8 cellular contexts compared by ENCODE assay signal in the genomic region with DNA sequence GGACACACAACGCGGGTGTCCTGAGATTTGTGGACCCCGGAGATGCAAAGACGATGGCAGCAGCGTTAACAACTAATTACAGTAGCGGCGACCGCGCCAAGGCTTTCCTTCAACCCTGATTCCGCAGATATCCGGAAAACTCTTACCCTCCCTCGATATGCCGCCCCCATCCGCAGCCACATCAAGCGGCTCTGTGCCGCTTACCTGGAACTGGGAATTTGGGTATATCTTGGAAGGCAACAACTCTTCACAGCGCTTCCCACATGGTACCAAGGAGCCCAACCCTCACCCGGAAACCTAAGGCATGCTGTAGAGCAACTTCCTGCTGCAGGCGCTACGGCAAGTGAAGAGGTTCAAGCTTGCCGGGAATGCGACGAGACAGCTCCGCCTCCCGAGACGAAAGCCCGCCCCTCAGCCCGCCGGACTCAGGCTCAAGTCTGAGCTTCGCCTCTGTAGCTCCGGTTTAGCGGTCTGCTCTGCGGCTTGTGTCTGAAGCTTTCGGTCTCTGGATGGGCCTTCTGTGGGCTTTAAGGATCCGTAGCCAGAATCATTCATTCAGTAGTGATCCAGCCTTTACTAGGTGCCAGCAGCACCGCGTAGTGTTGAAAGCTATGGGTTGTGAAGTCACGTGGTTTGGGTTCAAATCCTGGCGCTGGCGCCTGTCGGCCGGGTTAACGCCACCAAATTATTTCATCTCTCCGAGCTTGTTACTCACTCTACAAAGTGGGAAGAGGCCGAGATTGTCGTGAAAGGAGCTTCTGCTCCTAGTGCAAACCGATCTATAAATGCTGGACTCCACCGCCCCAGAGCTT. TPM values are rescaled to one million over a fixed set of nuclear protein-coding genes. Genes with fewer than 3 reads are reported as not detected.
A peak's percentile ranks its signal among the peaks of the same experiment; 100 is the strongest.
DNase-seq lines count a peak whose midpoint lies in the region; ATAC-seq and TF ChIP-seq lines count a peak whose summit lies in the region.

TSS of gene HEATR1 (minus strand) at position 299 of the 812 bp plus-strand sequence. CDS start 421 bp downstream, outside the sequence.

- H3K36me3 Mint-ChIP-seq in activated naive CD8-positive, alpha-beta T cell: peaks cover 2% of the 10 kb centered on the region
- H3K36me3 Mint-ChIP-seq in glutamatergic neuron (ENCODE audit: unreplicated experiment): no peaks in the 10 kb centered on the region

- H3K4me2 ChIP-seq in osteoblast (ENCODE audit: insufficient read depth, low read length): peak within 1 kb of the TSS; percentile 98

- H3K4me1 Mint-ChIP-seq in activated naive CD8-positive, alpha-beta T cell (ENCODE audit: low read depth): peaks cover 32% of the 10 kb centered on the region
- peaks cover 5% of the 10 kb centered on the region for H3K4me1 Mint-ChIP-seq in glutamatergic neuron (ENCODE audit: low read depth, unreplicated experiment)

- peak within 1 kb of the TSS; percentile 95 for H3K27ac Mint-ChIP-seq in activated naive CD8-positive, alpha-beta T cell
- H3K27ac Mint-ChIP-seq in glutamatergic neuron (ENCODE audit: unreplicated experiment): peak within 1 kb of the TSS; percentile 90

- peak within 1 kb of the TSS; percentile 99 for H2AFZ ChIP-seq in osteoblast (ENCODE audit: low read length)

- no peaks in the 10 kb centered on the region for H4K20me1 ChIP-seq in osteoblast (ENCODE audit: insufficient read depth, low read length)

- H3K79me2 ChIP-seq in osteoblast (ENCODE audit: insufficient read depth, low read length): peaks cover 44% of the 10 kb centered on the region

- H3K4me1 ChIP-seq in osteoblast (ENCODE audit: insufficient read depth, low read length) (peaks cover 14% of the 10 kb centered on the region), thoracic aorta (ENCODE audit: control insufficient read depth in 1 of 2, low read depth in 2 of 2) (peaks cover 5 to 21% of the 10 kb centered on the region in 2 donors)

- CTCF ChIA-PET in GM10248 (lab: Yijun Ruan, JAX): interaction anchor here (0.7 to 2.0 kb wide), 10 partner anchors 8 to 781 kb away, joined by 3 to 8 read pairs (median 4); no protein-coding TSS in a partner anchor

- H3K9me3 ChIP-seq in osteoblast (ENCODE audit: low read depth, low read length) (no peaks in the 10 kb centered on the region), thoracic aorta (no peaks in the 10 kb centered on the region)

- H3K27ac ChIP-seq in osteoblast (ENCODE audit: low read depth, low read length) (peak within 1 kb of the TSS; percentile 80), thoracic aorta (peak within 1 kb of the TSS; percentile 83 to 84)

- peak within 1 kb of the TSS; percentile 92 for H3K4me3 ChIP-seq in osteoblast (ENCODE audit: insufficient read depth, low read length)
- peak within 1 kb of the TSS; percentile 82 for H3K4me3 ChIP-seq in thoracic aorta

- H3K27me3 ChIP-seq in osteoblast (ENCODE audit: insufficient read depth, low read length): no peaks in the 10 kb centered on the region
- no peaks in the 10 kb centered on the region for H3K27me3 ChIP-seq in thoracic aorta (replicated peaks; ENCODE audit: insufficient read depth)

- ATAC-seq in HG02623 (IDR thresholded peaks at IDR 0.05; ENCODE audit: unreplicated experiment) (peak; percentile 97), thoracic aorta (ENCODE audit: insufficient number of reproducible peaks, low FRiP score, low read depth) (peak; percentile 92)

- peak; percentile 88 for DNase-seq in GM10248 (ENCODE audit: extremely low spot score)
- DNase-seq in NCI-H1105 (lab: John Stamatoyannopoulos, UW): peak; percentile 76
- peak; percentile 93 for DNase-seq in SKM-1 treated with dmso at 0.1 percent for 144 hours (lab: John Stamatoyannopoulos, UW; ENCODE audit: unreplicated experiment)
- peak; percentile 95 for DNase-seq in glutamatergic neuron
- peak; percentile 89 for DNase-seq in osteoblast (ENCODE audit: insufficient read length, low spot score, missing footprints)
- DNase-seq in thoracic aorta (ENCODE audit: low spot score): peak; percentile 84

- POLR2A ChIA-PET in GM10248 (lab: Yijun Ruan, JAX): interaction anchor here (0.7 kb wide), 1 partner anchor 323 kb away, joined by 3 read pairs; no protein-coding TSS in a partner anchor

- peak within 1 kb of the TSS; percentile 99 for H3K4me3 Mint-ChIP-seq in activated naive CD8-positive, alpha-beta T cell
- peak within 1 kb of the TSS; percentile 95 for H3K4me3 Mint-ChIP-seq in glutamatergic neuron (ENCODE audit: unreplicated experiment)

- H3K27me3 Mint-ChIP-seq in activated naive CD8-positive, alpha-beta T cell: peaks cover 9% of the 10 kb centered on the region
- no peaks in the 10 kb centered on the region for H3K27me3 Mint-ChIP-seq in glutamatergic neuron (ENCODE audit: unreplicated experiment)

- no peaks in the 10 kb centered on the region for H3K9me3 Mint-ChIP-seq in activated naive CD8-positive, alpha-beta T cell (ENCODE audit: low read depth)
- H3K9me3 Mint-ChIP-seq in glutamatergic neuron (ENCODE audit: unreplicated experiment): no peaks in the 10 kb centered on the region

- TF ChIP-seq CTCF in GM10248 (IDR thresholded peaks at IDR 0.05; ENCODE audit: control extremely low read depth, extremely low read depth, low read depth, missing control alignments) (no peak), glutamatergic neuron (IDR thresholded peaks at IDR 0.05; ENCODE audit: partially characterized antibody, unreplicated experiment) (no peak), osteoblast (IDR thresholded peaks at IDR 0.05; ENCODE audit: extremely low read depth, low read depth, low read length) (no peak), thoracic aorta (IDR thresholded peaks at IDR 0.05) (no peak)

- peaks cover 13% of the 10 kb centered on the region for H3K36me3 ChIP-seq in osteoblast (ENCODE audit: insufficient read depth, low read length)
- no peaks in the 10 kb centered on the region for H3K36me3 ChIP-seq in thoracic aorta

RNA-seq across cellular contexts. Expression of gene HEATR1, which starts in this region (rescaled TPM):
- total RNA-seq in glutamatergic neuron (ENCODE audit: unreplicated experiment) (31.7 TPM), osteoblast (34.2 and 39.4 TPM in 2 replicates), thoracic aorta (10 to 100 TPM; 15.6 to 43.5 TPM)

Comparison
In these comparisons a context has a peak if more than half of its experiments do, and no peak if none do; other contexts are left out.
1. Peak in every context shown above with its lines: DNase-seq, ATAC-seq, H3K4me3 ChIP-seq and H3K27ac ChIP-seq.